1 cellular context compared by ENCODE assay signal in the genomic region with DNA sequence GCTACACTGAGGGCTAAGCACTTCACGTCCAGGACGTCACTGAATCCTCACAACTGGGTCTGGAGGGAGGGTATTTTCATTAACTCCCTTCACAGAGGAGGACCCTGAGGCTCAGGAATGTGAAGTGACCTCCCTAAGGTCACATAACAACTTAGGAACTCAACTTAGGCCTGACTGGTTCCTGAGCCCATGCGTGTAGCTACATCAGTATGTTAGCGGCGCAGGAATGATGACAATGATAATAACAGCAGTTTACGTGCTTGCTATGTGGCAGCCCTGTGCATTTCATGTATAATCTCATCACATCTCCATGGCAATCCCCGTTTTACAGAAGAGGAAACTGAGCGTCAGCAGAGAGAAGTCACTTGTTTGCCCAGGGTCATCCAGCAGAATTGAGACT.
TF ChIP-seq lines count a peak whose summit lies in the region.

No MANE protein-coding gene starts in this region.

TF ChIP-seq in GM23338, 12 proteins besides CTCF, POLR2A, EP300 and RAD21 (continued from another document):
- TF ChIP-seq, protein P1, sequence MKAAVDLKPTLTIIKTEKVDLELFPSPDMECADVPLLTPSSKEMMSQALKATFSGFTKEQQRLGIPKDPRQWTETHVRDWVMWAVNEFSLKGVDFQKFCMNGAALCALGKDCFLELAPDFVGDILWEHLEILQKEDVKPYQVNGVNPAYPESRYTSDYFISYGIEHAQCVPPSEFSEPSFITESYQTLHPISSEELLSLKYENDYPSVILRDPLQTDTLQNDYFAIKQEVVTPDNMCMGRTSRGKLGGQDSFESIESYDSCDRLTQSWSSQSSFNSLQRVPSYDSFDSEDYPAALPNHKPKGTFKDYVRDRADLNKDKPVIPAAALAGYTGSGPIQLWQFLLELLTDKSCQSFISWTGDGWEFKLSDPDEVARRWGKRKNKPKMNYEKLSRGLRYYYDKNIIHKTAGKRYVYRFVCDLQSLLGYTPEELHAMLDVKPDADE (IDR thresholded peaks at IDR 0.05): no peak
- TF ChIP-seq NANOG (IDR thresholded peaks at IDR 0.05; ENCODE audit: borderline replicate concordance) (no peak), ZNF114 (CRISPR knock-in tag; IDR thresholded peaks at IDR 0.05) (no peak), ZNF331 (CRISPR knock-in tag; IDR thresholded peaks at IDR 0.05; ENCODE audit: low read depth) (no peak), EZH2phosphoT487 (IDR thresholded peaks at IDR 0.05; ENCODE audit: unreplicated experiment) (no peak)
